ENCODE assay signal across 1 cellular context in the genomic region with DNA sequence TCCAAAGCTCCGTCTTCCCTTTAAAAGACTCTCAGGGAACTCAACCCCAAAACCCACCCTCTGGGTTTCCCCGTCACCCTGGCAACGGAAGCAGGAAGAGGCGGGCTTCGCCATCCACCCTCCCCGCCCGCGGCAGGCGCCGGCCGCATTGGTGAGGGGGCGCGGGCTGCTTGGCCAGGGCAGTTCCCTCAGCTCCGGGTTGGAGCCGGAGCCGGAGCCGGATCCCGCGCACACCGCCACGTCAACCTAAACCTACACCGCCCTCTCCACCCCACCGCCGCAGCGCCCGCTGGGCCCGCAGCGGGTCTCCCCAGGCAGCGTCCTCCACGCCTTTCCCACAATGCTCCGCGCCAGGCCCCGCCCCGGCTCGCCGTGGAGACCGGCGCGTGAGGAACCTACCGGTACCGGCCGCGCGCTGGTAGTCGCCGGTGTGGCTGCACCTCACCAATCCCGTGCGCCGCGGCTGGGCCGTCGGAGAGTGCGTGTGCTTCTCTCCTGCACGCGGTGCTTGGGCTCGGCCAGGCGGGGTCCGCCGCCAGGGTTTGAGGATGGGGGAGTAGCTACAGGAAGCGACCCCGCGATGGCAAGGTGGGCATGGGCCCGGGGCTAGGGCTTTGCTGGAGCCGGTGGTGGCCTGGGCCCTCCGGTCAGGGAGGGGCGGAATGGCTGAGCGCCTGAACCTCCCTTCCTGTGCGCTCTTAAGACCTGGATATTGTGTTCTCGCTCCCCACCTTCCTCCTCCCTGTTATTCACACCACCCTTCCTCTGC.
TF ChIP-seq lines count a peak whose summit lies in the region.

A gene with protein sequence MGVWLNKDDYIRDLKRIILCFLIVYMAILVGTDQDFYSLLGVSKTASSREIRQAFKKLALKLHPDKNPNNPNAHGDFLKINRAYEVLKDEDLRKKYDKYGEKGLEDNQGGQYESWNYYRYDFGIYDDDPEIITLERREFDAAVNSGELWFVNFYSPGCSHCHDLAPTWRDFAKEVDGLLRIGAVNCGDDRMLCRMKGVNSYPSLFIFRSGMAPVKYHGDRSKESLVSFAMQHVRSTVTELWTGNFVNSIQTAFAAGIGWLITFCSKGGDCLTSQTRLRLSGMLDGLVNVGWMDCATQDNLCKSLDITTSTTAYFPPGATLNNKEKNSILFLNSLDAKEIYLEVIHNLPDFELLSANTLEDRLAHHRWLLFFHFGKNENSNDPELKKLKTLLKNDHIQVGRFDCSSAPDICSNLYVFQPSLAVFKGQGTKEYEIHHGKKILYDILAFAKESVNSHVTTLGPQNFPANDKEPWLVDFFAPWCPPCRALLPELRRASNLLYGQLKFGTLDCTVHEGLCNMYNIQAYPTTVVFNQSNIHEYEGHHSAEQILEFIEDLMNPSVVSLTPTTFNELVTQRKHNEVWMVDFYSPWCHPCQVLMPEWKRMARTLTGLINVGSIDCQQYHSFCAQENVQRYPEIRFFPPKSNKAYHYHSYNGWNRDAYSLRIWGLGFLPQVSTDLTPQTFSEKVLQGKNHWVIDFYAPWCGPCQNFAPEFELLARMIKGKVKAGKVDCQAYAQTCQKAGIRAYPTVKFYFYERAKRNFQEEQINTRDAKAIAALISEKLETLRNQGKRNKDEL (plus strand): TSS at position 362 of the 769 bp plus-strand sequence. CDS start 1,830 bp downstream, outside the sequence.

TF ChIP-seq in HepG2, 621 proteins besides CTCF, POLR2A, EP300 and RAD21 (continued from another document and continues in another):
- TF ChIP-seq, protein P1, sequence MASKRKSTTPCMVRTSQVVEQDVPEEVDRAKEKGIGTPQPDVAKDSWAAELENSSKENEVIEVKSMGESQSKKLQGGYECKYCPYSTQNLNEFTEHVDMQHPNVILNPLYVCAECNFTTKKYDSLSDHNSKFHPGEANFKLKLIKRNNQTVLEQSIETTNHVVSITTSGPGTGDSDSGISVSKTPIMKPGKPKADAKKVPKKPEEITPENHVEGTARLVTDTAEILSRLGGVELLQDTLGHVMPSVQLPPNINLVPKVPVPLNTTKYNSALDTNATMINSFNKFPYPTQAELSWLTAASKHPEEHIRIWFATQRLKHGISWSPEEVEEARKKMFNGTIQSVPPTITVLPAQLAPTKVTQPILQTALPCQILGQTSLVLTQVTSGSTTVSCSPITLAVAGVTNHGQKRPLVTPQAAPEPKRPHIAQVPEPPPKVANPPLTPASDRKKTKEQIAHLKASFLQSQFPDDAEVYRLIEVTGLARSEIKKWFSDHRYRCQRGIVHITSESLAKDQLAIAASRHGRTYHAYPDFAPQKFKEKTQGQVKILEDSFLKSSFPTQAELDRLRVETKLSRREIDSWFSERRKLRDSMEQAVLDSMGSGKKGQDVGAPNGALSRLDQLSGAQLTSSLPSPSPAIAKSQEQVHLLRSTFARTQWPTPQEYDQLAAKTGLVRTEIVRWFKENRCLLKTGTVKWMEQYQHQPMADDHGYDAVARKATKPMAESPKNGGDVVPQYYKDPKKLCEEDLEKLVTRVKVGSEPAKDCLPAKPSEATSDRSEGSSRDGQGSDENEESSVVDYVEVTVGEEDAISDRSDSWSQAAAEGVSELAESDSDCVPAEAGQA (IDR thresholded peaks at IDR 0.05; ENCODE audit: low read depth): peak; percentile 68
- TF ChIP-seq, protein P1 (CRISPR knock-in tag; IDR thresholded peaks at IDR 0.05; ENCODE audit: borderline replicate concordance): 0 out of 2 replicates have a peak, but pooled peaks have one; percentile 36
- TF ChIP-seq ZNF350 (CRISPR knock-in tag; IDR thresholded peaks at IDR 0.05; ENCODE audit: borderline replicate concordance, low read depth) (peak; percentile 95), KDM3A (CRISPR knock-in tag; IDR thresholded peaks at IDR 0.05; ENCODE audit: low read depth) (peak; percentile 98; the same call in 1 of the 2 replicates), ZNF264 (CRISPR knock-in tag; IDR thresholded peaks at IDR 0.05) (peak; percentile 69; the same call in 1 of the 2 replicates), HDAC2 (CRISPR knock-in tag; IDR thresholded peaks at IDR 0.05) (peak; percentile 91), XRCC5 (optimal IDR thresholded peaks at IDR 0.05; ENCODE audit: low read length) (no peak), HOXA5 (CRISPR knock-in tag; IDR thresholded peaks at IDR 0.05) (peak; percentile 97), ZNF703 (CRISPR knock-in tag; IDR thresholded peaks at IDR 0.05; ENCODE audit: borderline replicate concordance) (peak; percentile 77; the same call in 1 of the 2 replicates), THYN1 (CRISPR knock-in tag; IDR thresholded peaks at IDR 0.05; ENCODE audit: borderline replicate concordance, low read depth) (0 out of 2 replicates have a peak, but pooled peaks have one; percentile 15), PAX8 (CRISPR knock-in tag; IDR thresholded peaks at IDR 0.05; ENCODE audit: borderline replicate concordance) (peak; percentile 94; the same call in 1 of the 2 replicates), ZKSCAN5 (CRISPR knock-in tag; IDR thresholded peaks at IDR 0.05) (no peak), HDAC6 (IDR thresholded peaks at IDR 0.05; ENCODE audit: low read depth, low read length) (no peak), RNF2 (conservative IDR thresholded peaks at IDR 0.05; ENCODE audit: low read depth) (peak; percentile 81; the same call in 1 of the 2 replicates), NR2F6 (IDR thresholded peaks at IDR 0.05) (no peak), NR2F6 (CRISPR knock-in tag; IDR thresholded peaks at IDR 0.05) (peak; percentile 48), ZFP41 (CRISPR knock-in tag; IDR thresholded peaks at IDR 0.05; ENCODE audit: borderline replicate concordance) (peak; percentile 69; the same call in 1 of the 2 replicates), MEF2D (CRISPR knock-in tag; IDR thresholded peaks at IDR 0.05) (peak; percentile 59; the same call in 1 of the 2 replicates), GABPB1 (CRISPR knock-in tag; IDR thresholded peaks at IDR 0.05) (peak; percentile 94), KAT2B (IDR thresholded peaks at IDR 0.05; ENCODE audit: borderline replicate concordance, low read depth, low read length) (no peak), MAFG (CRISPR knock-in tag; IDR thresholded peaks at IDR 0.05) (no peak), ZNF883 (CRISPR knock-in tag; IDR thresholded peaks at IDR 0.05; ENCODE audit: not compliant biosample characterization) (peak; percentile 97), SPEN (CRISPR knock-in tag; IDR thresholded peaks at IDR 0.05; ENCODE audit: low read depth) (peak; percentile 95), HNRNPL (IDR thresholded peaks at IDR 0.05; ENCODE audit: low read depth, low read length) (0 out of 2 replicates have a peak, but pooled peaks have one; percentile 15), HNRNPH1 (optimal IDR thresholded peaks at IDR 0.05; ENCODE audit: low read depth, low read length) (no peak), NFYC (CRISPR knock-in tag; IDR thresholded peaks at IDR 0.05) (peak; percentile 67), ZBTB21 (CRISPR knock-in tag; IDR thresholded peaks at IDR 0.05) (no peak), ZMYM3 (CRISPR knock-in tag; IDR thresholded peaks at IDR 0.05) (peak; percentile 37; the same call in 1 of the 2 replicates), ZIK1 (CRISPR knock-in tag; IDR thresholded peaks at IDR 0.05; ENCODE audit: borderline replicate concordance, low read depth) (peak; percentile 41; the same call in 1 of the 2 replicates), NCOA2 (CRISPR knock-in tag; IDR thresholded peaks at IDR 0.05) (peak; percentile 37; the same call in 1 of the 2 replicates)
- TF ChIP-seq, protein P2, sequence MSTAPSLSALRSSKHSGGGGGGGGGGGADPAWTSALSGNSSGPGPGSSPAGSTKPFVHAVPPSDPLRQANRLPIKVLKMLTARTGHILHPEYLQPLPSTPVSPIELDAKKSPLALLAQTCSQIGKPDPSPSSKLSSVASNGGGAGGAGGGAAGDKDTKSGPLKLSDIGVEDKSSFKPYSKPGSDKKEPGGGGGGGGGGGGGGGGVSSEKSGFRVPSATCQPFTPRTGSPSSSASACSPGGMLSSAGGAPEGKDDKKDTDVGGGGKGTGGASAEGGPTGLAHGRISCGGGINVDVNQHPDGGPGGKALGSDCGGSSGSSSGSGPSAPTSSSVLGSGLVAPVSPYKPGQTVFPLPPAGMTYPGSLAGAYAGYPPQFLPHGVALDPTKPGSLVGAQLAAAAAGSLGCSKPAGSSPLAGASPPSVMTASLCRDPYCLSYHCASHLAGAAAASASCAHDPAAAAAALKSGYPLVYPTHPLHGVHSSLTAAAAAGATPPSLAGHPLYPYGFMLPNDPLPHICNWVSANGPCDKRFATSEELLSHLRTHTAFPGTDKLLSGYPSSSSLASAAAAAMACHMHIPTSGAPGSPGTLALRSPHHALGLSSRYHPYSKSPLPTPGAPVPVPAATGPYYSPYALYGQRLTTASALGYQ (CRISPR knock-in tag; IDR thresholded peaks at IDR 0.05): peak; percentile 67; the same call in 1 of the 2 replicates
- TF ChIP-seq, protein P3, sequence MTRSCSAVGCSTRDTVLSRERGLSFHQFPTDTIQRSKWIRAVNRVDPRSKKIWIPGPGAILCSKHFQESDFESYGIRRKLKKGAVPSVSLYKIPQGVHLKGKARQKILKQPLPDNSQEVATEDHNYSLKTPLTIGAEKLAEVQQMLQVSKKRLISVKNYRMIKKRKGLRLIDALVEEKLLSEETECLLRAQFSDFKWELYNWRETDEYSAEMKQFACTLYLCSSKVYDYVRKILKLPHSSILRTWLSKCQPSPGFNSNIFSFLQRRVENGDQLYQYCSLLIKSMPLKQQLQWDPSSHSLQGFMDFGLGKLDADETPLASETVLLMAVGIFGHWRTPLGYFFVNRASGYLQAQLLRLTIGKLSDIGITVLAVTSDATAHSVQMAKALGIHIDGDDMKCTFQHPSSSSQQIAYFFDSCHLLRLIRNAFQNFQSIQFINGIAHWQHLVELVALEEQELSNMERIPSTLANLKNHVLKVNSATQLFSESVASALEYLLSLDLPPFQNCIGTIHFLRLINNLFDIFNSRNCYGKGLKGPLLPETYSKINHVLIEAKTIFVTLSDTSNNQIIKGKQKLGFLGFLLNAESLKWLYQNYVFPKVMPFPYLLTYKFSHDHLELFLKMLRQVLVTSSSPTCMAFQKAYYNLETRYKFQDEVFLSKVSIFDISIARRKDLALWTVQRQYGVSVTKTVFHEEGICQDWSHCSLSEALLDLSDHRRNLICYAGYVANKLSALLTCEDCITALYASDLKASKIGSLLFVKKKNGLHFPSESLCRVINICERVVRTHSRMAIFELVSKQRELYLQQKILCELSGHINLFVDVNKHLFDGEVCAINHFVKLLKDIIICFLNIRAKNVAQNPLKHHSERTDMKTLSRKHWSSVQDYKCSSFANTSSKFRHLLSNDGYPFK (CRISPR knock-in tag; IDR thresholded peaks at IDR 0.05; ENCODE audit: borderline replicate concordance): peak; percentile 95
- TF ChIP-seq, protein P4, sequence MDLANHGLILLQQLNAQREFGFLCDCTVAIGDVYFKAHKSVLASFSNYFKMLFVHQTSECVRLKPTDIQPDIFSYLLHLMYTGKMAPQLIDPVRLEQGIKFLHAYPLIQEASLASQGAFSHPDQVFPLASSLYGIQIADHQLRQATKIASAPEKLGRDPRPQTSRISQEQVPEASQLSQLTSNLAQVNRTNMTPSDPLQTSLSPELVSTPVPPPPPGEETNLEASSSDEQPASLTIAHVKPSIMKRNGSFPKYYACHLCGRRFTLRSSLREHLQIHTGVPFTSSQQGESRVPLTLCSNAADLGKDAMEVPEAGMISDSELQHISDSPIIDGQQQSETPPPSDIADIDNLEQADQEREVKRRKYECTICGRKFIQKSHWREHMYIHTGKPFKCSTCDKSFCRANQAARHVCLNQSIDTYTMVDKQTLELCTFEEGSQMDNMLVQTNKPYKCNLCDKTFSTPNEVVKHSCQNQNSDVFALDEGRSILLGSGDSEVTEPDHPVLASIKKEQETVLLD (CRISPR knock-in tag; IDR thresholded peaks at IDR 0.05; ENCODE audit: low read depth): peak; percentile 97
- TF ChIP-seq, protein P5, sequence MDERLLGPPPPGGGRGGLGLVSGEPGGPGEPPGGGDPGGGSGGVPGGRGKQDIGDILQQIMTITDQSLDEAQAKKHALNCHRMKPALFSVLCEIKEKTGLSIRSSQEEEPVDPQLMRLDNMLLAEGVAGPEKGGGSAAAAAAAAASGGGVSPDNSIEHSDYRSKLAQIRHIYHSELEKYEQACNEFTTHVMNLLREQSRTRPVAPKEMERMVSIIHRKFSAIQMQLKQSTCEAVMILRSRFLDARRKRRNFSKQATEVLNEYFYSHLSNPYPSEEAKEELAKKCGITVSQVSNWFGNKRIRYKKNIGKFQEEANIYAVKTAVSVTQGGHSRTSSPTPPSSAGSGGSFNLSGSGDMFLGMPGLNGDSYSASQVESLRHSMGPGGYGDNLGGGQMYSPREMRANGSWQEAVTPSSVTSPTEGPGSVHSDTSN (CRISPR knock-in tag; IDR thresholded peaks at IDR 0.05): no peak
- TF ChIP-seq, protein P6, sequence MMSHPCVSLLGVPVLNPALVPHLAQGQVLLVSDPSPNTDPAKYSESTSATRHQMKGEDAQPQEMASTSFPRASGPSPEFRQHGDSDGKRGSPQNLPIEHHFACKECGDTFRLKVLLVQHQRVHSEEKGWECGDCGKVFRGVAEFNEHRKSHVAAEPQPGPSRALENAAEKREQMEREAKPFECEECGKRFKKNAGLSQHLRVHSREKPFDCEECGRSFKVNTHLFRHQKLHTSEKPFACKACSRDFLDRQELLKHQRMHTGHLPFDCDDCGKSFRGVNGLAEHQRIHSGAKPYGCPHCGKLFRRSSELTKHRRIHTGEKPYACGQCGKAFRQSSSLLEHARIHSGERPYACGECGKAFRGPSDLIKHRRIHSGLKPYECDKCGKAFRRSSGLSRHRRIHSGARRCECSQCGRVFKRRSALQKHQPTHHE (CRISPR knock-in tag; IDR thresholded peaks at IDR 0.05; ENCODE audit: borderline replicate concordance): peak; percentile 94
- TF ChIP-seq, protein P7, sequence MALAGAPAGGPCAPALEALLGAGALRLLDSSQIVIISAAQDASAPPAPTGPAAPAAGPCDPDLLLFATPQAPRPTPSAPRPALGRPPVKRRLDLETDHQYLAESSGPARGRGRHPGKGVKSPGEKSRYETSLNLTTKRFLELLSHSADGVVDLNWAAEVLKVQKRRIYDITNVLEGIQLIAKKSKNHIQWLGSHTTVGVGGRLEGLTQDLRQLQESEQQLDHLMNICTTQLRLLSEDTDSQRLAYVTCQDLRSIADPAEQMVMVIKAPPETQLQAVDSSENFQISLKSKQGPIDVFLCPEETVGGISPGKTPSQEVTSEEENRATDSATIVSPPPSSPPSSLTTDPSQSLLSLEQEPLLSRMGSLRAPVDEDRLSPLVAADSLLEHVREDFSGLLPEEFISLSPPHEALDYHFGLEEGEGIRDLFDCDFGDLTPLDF (CRISPR knock-in tag; IDR thresholded peaks at IDR 0.05): peak; percentile 81
